8 cellular contexts compared by ENCODE assay signal in genomic region chr4:101102114-101102752, GRCh38.
DNase-seq lines count a peak whose midpoint lies in the region; ATAC-seq and TF ChIP-seq lines count a peak whose summit lies in the region.

No MANE protein-coding gene starts in this region.

- H3K4me2 ChIP-seq in mammary epithelial cell (ENCODE audit: insufficient read depth, low read depth, low read length) = no peak overlapping the region

- no peaks in the 10 kb centered on the region for H3K36me3 ChIP-seq in MG63
- peaks cover 7% of the 10 kb centered on the region for H3K36me3 ChIP-seq in mammary epithelial cell (ENCODE audit: insufficient read depth, low read length)
- H3K36me3 ChIP-seq in mucosa of descending colon (ENCODE audit: low read depth) = no peaks in the 10 kb centered on the region
- no peaks in the 10 kb centered on the region for H3K36me3 ChIP-seq in vagina

- peaks cover 8% of the 10 kb centered on the region for H3K36me3 Mint-ChIP-seq in activated CD4-positive, alpha-beta T cell treated with anti-CD3 and anti-CD28 coated beads for 36 hours (ENCODE audit: low read depth)

- POLR2A ChIA-PET in activated CD4-positive, alpha-beta T cell treated with anti-CD3 and anti-CD28 coated beads for 36 hours (lab: Charles Lee) = no interaction called here

- H3K4me3 ChIP-seq in MG63 = no peak overlapping the region
- H3K4me3 ChIP-seq in mammary epithelial cell (replicated peaks in 1 of 3; ENCODE audit: insufficient read depth in 1 of 3, low read depth in 2 of 3, low read length in 3 of 3) = no peak overlapping the region
- no peak overlapping the region for H3K4me3 ChIP-seq in mucosa of descending colon
- no peak overlapping the region for H3K4me3 ChIP-seq in vagina

- H3K9me3 ChIP-seq in MG63 (no peaks in the 10 kb centered on the region), mammary epithelial cell (replicated peaks; ENCODE audit: insufficient read depth, low read length) (no peaks in the 10 kb centered on the region), mucosa of descending colon (no peaks in the 10 kb centered on the region), vagina (no peaks in the 10 kb centered on the region)

- H3K4me1 ChIP-seq in mammary epithelial cell (ENCODE audit: insufficient read depth, low read length) = no peaks in the 10 kb centered on the region
- H3K4me1 ChIP-seq in mucosa of descending colon (ENCODE audit: low read depth) = peaks cover 20% of the 10 kb centered on the region
- H3K4me1 ChIP-seq in foreskin keratinocyte = no peaks in the 10 kb centered on the region
- peaks cover 42% of the 10 kb centered on the region for H3K4me1 ChIP-seq in vagina

- no peaks in the 10 kb centered on the region for H3K27me3 ChIP-seq in MG63
- H3K27me3 ChIP-seq in mammary epithelial cell (ENCODE audit: insufficient read depth, low read length) = no peaks in the 10 kb centered on the region
- no peaks in the 10 kb centered on the region for H3K27me3 ChIP-seq in foreskin keratinocyte
- H3K27me3 ChIP-seq in vagina = no peaks in the 10 kb centered on the region

- dilution Hi-C loops in mammary epithelial cell (cut with HindIII; ENCODE audit: low sequenced_read_pairs) = no loop called here

- H3K27me3 Mint-ChIP-seq in activated CD4-positive, alpha-beta T cell treated with anti-CD3 and anti-CD28 coated beads for 36 hours = no peaks in the 10 kb centered on the region

- no peak overlapping the region for H3K27ac ChIP-seq in mammary epithelial cell (ENCODE audit: insufficient read depth, low read depth, low read length)
- H3K27ac ChIP-seq in foreskin keratinocyte = no peak overlapping the region
- H3K27ac ChIP-seq in vagina = no peak overlapping the region

- no peak for TF ChIP-seq POLR2A in vagina (IDR thresholded peaks at IDR 0.05)

- CTCF ChIA-PET in mammary epithelial cell (lab: Charles Lee; ENCODE audit: low non-redundant PET) = no interaction called here
- CTCF ChIA-PET in activated CD4-positive, alpha-beta T cell treated with anti-CD3 and anti-CD28 coated beads for 36 hours (lab: Charles Lee) = interaction anchor here (0.6 kb wide), 1 partner anchor 11 kb away, joined by 3 read pairs; no protein-coding TSS in a partner anchor

- in situ Hi-C loops in mammary epithelial cell (cut with MboI; ENCODE audit: low sequenced_read_pairs in 2 of 2) = no loop called here

- no peak overlapping the region for H3K9ac ChIP-seq in mammary epithelial cell (ENCODE audit: insufficient read depth, low read length)

- 7% methylated on average over 1 of the region's 1 CpG for WGBS in mammary epithelial cell (ENCODE audit: low coverage, missing lambda C conversion rate)

- DNase-seq in AG08396 (ENCODE audit: low spot score) (peak; percentile 14), MG63 (peak; percentile 70), mammary epithelial cell (peak; percentile 19), mucosa of descending colon (peak; percentile 31 to 60 (median 39)), foreskin keratinocyte (no peak), vagina (ENCODE audit: extremely low spot score in 2 of 2) (no peak)
- no peak for DNase-seq in activated CD4-positive, alpha-beta T cell treated with anti-CD3 and anti-CD28 coated beads for 36 hours

- H2AFZ ChIP-seq in mammary epithelial cell (ENCODE audit: low read depth, low read length) = no peak overlapping the region

- H3K4me3 Mint-ChIP-seq in activated CD4-positive, alpha-beta T cell treated with anti-CD3 and anti-CD28 coated beads for 36 hours = no peak overlapping the region

- H3K9me3 Mint-ChIP-seq in activated CD4-positive, alpha-beta T cell treated with anti-CD3 and anti-CD28 coated beads for 36 hours (ENCODE audit: low read depth) = no peaks in the 10 kb centered on the region

- peaks cover 24% of the 10 kb centered on the region for H3K4me1 Mint-ChIP-seq in activated CD4-positive, alpha-beta T cell treated with anti-CD3 and anti-CD28 coated beads for 36 hours

- H3K79me2 ChIP-seq in mammary epithelial cell (ENCODE audit: insufficient read depth, low read length) = no peaks in the 10 kb centered on the region

- no TSS peak for BruUV-seq in mammary epithelial cell (replicated peaks; lab: Mats Ljungman, UMichigan)

- ATAC-seq in mucosa of descending colon (peak; percentile 71), foreskin keratinocyte (no peak), GM18909 (IDR thresholded peaks at IDR 0.05; ENCODE audit: poor library complexity, unreplicated experiment) (no peak)
- ATAC-seq in activated CD4-positive, alpha-beta T cell treated with anti-CD3 and anti-CD28 coated beads for 36 hours = no peak

- no peak overlapping the region for H3K27ac Mint-ChIP-seq in activated CD4-positive, alpha-beta T cell treated with anti-CD3 and anti-CD28 coated beads for 36 hours

- no peak for TF ChIP-seq CTCF in mammary epithelial cell (conservative IDR thresholded peaks at IDR 0.05 in 1 of 2, IDR thresholded peaks at IDR 0.05 in 1 of 2; ENCODE audit: extremely low read depth in 1 of 2, insufficient read depth in 1 of 2, low read depth in 1 of 2, low read length in 2 of 2)
- TF ChIP-seq CTCF in mucosa of descending colon (IDR thresholded peaks at IDR 0.05) = no peak
- TF ChIP-seq CTCF in foreskin keratinocyte (conservative IDR thresholded peaks at IDR 0.05) = no peak
- no peak for TF ChIP-seq CTCF in vagina (IDR thresholded peaks at IDR 0.05)

- no peaks in the 10 kb centered on the region for H4K20me1 ChIP-seq in mammary epithelial cell (ENCODE audit: insufficient read depth, low read length)

- intact Hi-C loops in mammary epithelial cell (cut with micrococcal nuclease) (no loop called here), mucosa of descending colon (cut with DNase I, micrococcal nuclease) (no loop called here), vagina (cut with DNase I) (no loop called here)
- intact Hi-C loops in activated CD4-positive, alpha-beta T cell treated with anti-CD3 and anti-CD28 coated beads for 36 hours (cut with DNase I, micrococcal nuclease) = no loop called here

Comparison
In these comparisons a context has a peak if more than half of its experiments do, and no peak if none do; other contexts are left out.
1. DNase-seq: peak in AG08396 (single experiment), MG63 (single experiment), mammary epithelial cell (single experiment) and mucosa of descending colon (3 of 3); none in foreskin keratinocyte (0 of 2), activated CD4-positive, alpha-beta T cell treated with anti-CD3 and anti-CD28 coated beads for 36 hours (single experiment) and vagina (0 of 2).